18 cellular contexts compared by ENCODE assay signal in genomic region chr1:61095127-61095812, GRCh38. TPM values are rescaled to one million over a fixed set of nuclear protein-coding genes. Genes with fewer than 3 reads are reported as not detected.
A peak's percentile ranks its signal among the peaks of the same experiment; 100 is the strongest.
DNase-seq lines count a peak whose midpoint lies in the region; ATAC-seq and TF ChIP-seq lines count a peak whose summit lies in the region.
"Had no signal": no experiment of that assay in that cellular context is flagged by ENCODE, and none has a peak within 500 bp of the region (broad histone marks: within the 10 kb centered on the region; RNA-seq: fewer than 3 reads in every experiment).

No MANE protein-coding gene starts in this region.

- H3K9me3 ChIP-seq in tibial nerve: no peaks in the 10 kb centered on the region

- no peak for TF ChIP-seq EP300 in tibial nerve (IDR thresholded peaks at IDR 0.05)

- H3K4me3 Mint-ChIP-seq in nephron: peak overlapping the region in 2 of 3 experiments; percentile 2 to 28
- H3K4me3 Mint-ChIP-seq: activated naive CD4-positive, alpha-beta T cell treated with anti-CD3 and anti-CD28 coated beads, Interleukin-2, amount 50 U/mL, for 24 hours; activated T-cell treated with anti-CD3 and anti-CD28 coated beads, Interleukin-2, amount 50 U/mL, for 4 hours; naive thymus-derived CD8-positive, alpha-beta T cell had no signal

- peak overlapping the region in 2 of 3 experiments; percentile 64 to 67 for H3K27ac Mint-ChIP-seq in nephron
- H3K27ac Mint-ChIP-seq: activated naive CD4-positive, alpha-beta T cell treated with anti-CD3 and anti-CD28 coated beads, Interleukin-2, amount 50 U/mL, for 24 hours; naive thymus-derived CD8-positive, alpha-beta T cell had no signal

- peaks cover 0 to 97% (median 36%) of the 10 kb centered on the region in 4 donors for H3K4me1 ChIP-seq in tibial nerve

- peaks cover 33% of the 10 kb centered on the region for H3K36me3 Mint-ChIP-seq in nephron (ENCODE audit: low read depth)
- H3K36me3 Mint-ChIP-seq: activated naive CD4-positive, alpha-beta T cell treated with anti-CD3 and anti-CD28 coated beads, Interleukin-2, amount 50 U/mL, for 24 hours had no signal

- H3K27ac ChIP-seq in tibial nerve: peak overlapping the region in 3 of 4 donors; percentile 25 to 78 (median 44)

- WGBS in tibial nerve, 2 donors: 62% methylated on average over 4 of the region's 4 CpGs

- H3K27me3 Mint-ChIP-seq in nephron (ENCODE audit: low read depth): peaks cover 12% of the 10 kb centered on the region
- H3K27me3 Mint-ChIP-seq: activated naive CD4-positive, alpha-beta T cell treated with anti-CD3 and anti-CD28 coated beads, Interleukin-2, amount 50 U/mL, for 24 hours had no signal

- H3K4me1 Mint-ChIP-seq in nephron: peaks cover 64% of the 10 kb centered on the region

- H3K4me3 ChIP-seq in tibial nerve: no peak overlapping the region

- TF ChIP-seq CTCF in nephron (IDR thresholded peaks at IDR 0.05; ENCODE audit: unreplicated experiment in 3 of 3) (no peak), tibial nerve (IDR thresholded peaks at IDR 0.05) (no peak)

- intact Hi-C loops in left ventricle myocardium superior (cut with micrococcal nuclease) (loop anchor here (10.0 kb wide), 1 partner anchor 80 kb away; no protein-coding TSS in a partner anchor), cardiac septum (cut with DNase I) (no loop called here)

- TF ChIP-seq POLR2A in tibial nerve (IDR thresholded peaks at IDR 0.05): no peak

- no peaks in the 10 kb centered on the region for H3K36me3 ChIP-seq in tibial nerve

- no peaks in the 10 kb centered on the region for H3K9me3 Mint-ChIP-seq in nephron
- H3K9me3 Mint-ChIP-seq: activated naive CD4-positive, alpha-beta T cell treated with anti-CD3 and anti-CD28 coated beads, Interleukin-2, amount 50 U/mL, for 24 hours; activated T-cell treated with anti-CD3 and anti-CD28 coated beads, Interleukin-2, amount 50 U/mL, for 4 hours; naive thymus-derived CD8-positive, alpha-beta T cell had no signal

- DNase-seq in left ventricle myocardium superior: no peak
- no peak for DNase-seq in cardiac septum (ENCODE audit: low spot score)
- DNase-seq in cerebellar cortex (ENCODE audit: low spot score): peak; percentile 33
- DNase-seq in tibial nerve (ENCODE audit: low spot score in 2 of 2): no peak
- no peak for DNase-seq in SKM-1 (lab: John Stamatoyannopoulos, UW; ENCODE audit: unreplicated experiment)
- DNase-seq in NCI-H2107 treated with DMSO at 0.1 percent for 48 hours (lab: John Stamatoyannopoulos, UW; ENCODE audit: unreplicated experiment): no peak
- DNase-seq: activated T-cell treated with anti-CD3 and anti-CD28 coated beads, Interleukin-2, amount 50 U/mL, for 4 hours; DND-41; effector memory CD4-positive, alpha-beta T cell; kidney glomerular epithelial cell; naive thymus-derived CD8-positive, alpha-beta T cell; NCI-H187; NCI-H82; SIG-M5; trophoblast cell had no signal

- no peaks in the 10 kb centered on the region for H3K27me3 ChIP-seq in tibial nerve

- peak; percentile 10 for ATAC-seq in left ventricle myocardium superior
- ATAC-seq in activated CD4-positive, CD25-positive, alpha-beta regulatory T cell treated with anti-CD3 and anti-CD28 coated beads, Interleukin-2, amount 50 U/mL, for 24 hours: no peak
- ATAC-seq: activated T-cell treated with anti-CD3 and anti-CD28 coated beads, Interleukin-2, amount 50 U/mL, for 4 hours; naive thymus-derived CD8-positive, alpha-beta T cell had no signal

RNA-seq across cellular contexts. Expression of gene NFIA, which starts 12.9 kb away (rescaled TPM):
- total RNA-seq in left ventricle myocardium superior: 102 TPM
- 78.6 TPM for total RNA-seq in cardiac septum
- 10 to 100 TPM; 71.2 to 81.4 (median 75.7) TPM for total RNA-seq in tibial nerve
